Comparison of ENCODE assay signal across 25 cellular contexts in genomic region chr10:33052915-33053810, GRCh38.
"Had no signal": no experiment of that assay in that cellular context is flagged by ENCODE, and none has a peak within 500 bp of the region (broad histone marks: within the 10 kb centered on the region; RNA-seq: fewer than 3 reads in every experiment).

No MANE protein-coding gene starts in this region.

- H3K36me3 ChIP-seq: adrenal gland, breast epithelium, stomach had no signal

- H3K27ac ChIP-seq: adrenal gland, breast epithelium, epithelial cell of prostate, foreskin keratinocyte, stomach, testis had no signal

- H3K27ac Mint-ChIP-seq: activated CD4-positive, alpha-beta T cell treated with anti-CD3 and anti-CD28 coated beads for 36 hours; activated CD8-positive, alpha-beta T cell treated with anti-CD3 and anti-CD28 coated beads for 36 hours; T-helper 2 cell treated with Interferon-gamma antibody and Interleukin-4, amounts not matched to agents 5 μg/mL and 100 μg/mL, for 36 hours; type B pancreatic cell; WTC11 had no signal

- H3K4me3 Mint-ChIP-seq: activated CD4-positive, alpha-beta T cell treated with anti-CD3 and anti-CD28 coated beads for 36 hours; activated CD8-positive, alpha-beta T cell treated with anti-CD3 and anti-CD28 coated beads for 36 hours; nephron; T-helper 2 cell treated with Interferon-gamma antibody and Interleukin-4, amounts not matched to agents 5 μg/mL and 100 μg/mL, for 36 hours; type B pancreatic cell; WTC11 had no signal

- H3K4me2 ChIP-seq: smooth muscle cell had no signal

- H3K9me3 Mint-ChIP-seq: activated CD8-positive, alpha-beta T cell treated with anti-CD3 and anti-CD28 coated beads for 36 hours; T-helper 2 cell treated with Interferon-gamma antibody and Interleukin-4, amounts not matched to agents 5 μg/mL and 100 μg/mL, for 36 hours; type B pancreatic cell had no signal

- H3K27me3 Mint-ChIP-seq: activated CD4-positive, alpha-beta T cell treated with anti-CD3 and anti-CD28 coated beads for 36 hours; type B pancreatic cell had no signal

- ATAC-seq: activated CD4-positive, alpha-beta T cell treated with anti-CD3 and anti-CD28 coated beads for 36 hours; activated CD8-positive, alpha-beta T cell treated with anti-CD3 and anti-CD28 coated beads for 36 hours; foreskin keratinocyte; left lobe of liver; sciatic nerve had no signal

- H3K4me1 ChIP-seq: adrenal gland, breast epithelium, foreskin keratinocyte, stomach, testis had no signal

- FAIRE-seq: astrocyte, keratinocyte, TTC549 had no signal

- H3K4me3 ChIP-seq: adrenal gland, breast epithelium, smooth muscle cell, stomach, testis had no signal

- H3K9me3 ChIP-seq: adrenal gland, breast epithelium, stomach, testis had no signal

- DNase-seq: activated CD4-positive, alpha-beta T cell treated with anti-CD3 and anti-CD28 coated beads for 36 hours; activated CD8-positive, alpha-beta T cell treated with anti-CD3 and anti-CD28 coated beads for 36 hours; activated effector memory CD4-positive, alpha-beta T cell treated with anti-CD3 and anti-CD28 coated beads, Interleukin-2, amount 50 U/mL, for 16 hours; activated naive CD4-positive, alpha-beta T cell treated with anti-CD3 and anti-CD28 coated beads, Interleukin-2, amount 50 U/mL, for 16 hours; activated T-cell treated with anti-CD3 and anti-CD28 coated beads, Interleukin-2, amount 50 U/mL, for 1 hour; adrenal gland; cerebellar nuclear complex; foreskin keratinocyte; hippocampal formation; midbrain; stimulated activated CD4-positive, alpha-beta T cell treated with anti-CD3 and anti-CD28 coated beads, Interleukin-4, amount 100 ng/mL, for 1 hour; stomach; testis had no signal

- H3K36me3 Mint-ChIP-seq: type B pancreatic cell, WTC11 had no signal

- H3K27me3 ChIP-seq: adrenal gland, breast epithelium, foreskin keratinocyte, stomach, testis had no signal
